2 cellular contexts compared by ENCODE assay signal in the genomic region with DNA sequence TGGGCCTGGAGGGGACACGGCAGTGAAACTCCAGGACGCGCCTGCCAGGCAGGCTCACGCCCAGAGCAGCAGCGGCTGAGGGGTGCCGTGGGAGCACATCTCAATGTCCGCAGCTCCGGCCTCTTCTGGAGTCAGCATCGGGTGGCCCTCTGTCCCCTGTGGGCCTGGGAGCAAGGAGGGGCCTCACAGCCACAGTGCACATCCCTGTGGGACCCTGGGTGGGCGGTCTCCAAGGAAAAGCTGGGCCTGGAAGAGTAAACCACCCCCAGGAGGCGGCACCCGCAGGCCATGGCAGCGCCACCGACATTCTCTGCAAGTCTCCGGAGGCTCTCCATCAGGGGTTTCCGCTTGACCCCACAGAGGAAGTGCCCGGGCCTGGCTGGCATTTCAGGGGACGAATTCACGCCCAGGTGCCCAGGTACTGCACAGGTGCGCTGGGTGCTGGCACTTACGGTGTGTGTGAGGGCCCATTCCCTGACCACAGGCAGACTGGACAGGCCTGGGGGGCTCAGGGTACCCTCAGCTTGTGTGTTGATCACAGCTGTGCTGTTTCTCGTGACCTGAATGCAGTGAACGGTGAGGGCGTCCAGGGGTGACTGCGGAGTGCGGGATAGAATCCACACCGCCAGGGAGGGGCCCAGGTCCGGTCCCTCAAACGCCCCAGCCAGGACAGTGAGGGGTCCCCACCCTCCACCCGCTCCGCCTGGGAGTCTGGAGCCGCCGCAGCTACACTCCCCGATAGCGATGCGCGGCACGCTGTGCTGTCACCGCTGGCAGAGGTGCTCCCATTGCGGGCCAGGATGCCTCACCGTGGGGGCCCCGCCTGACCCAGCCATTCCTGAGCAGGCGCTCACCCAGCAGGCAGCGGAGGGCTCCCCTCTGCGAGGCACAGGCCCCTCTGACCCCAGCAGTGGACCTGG.
TF ChIP-seq lines count a peak whose summit lies in the region.

No MANE protein-coding gene starts in this region.

TF ChIP-seq in SK-N-SH, 30 proteins besides CTCF, POLR2A, EP300 and RAD21 (continued from another document):
- TF ChIP-seq, protein P1, sequence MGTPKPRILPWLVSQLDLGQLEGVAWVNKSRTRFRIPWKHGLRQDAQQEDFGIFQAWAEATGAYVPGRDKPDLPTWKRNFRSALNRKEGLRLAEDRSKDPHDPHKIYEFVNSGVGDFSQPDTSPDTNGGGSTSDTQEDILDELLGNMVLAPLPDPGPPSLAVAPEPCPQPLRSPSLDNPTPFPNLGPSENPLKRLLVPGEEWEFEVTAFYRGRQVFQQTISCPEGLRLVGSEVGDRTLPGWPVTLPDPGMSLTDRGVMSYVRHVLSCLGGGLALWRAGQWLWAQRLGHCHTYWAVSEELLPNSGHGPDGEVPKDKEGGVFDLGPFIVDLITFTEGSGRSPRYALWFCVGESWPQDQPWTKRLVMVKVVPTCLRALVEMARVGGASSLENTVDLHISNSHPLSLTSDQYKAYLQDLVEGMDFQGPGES (IDR thresholded peaks at IDR 0.05; ENCODE audit: low read depth, low read length) = no peak
- no peak for TF ChIP-seq RCOR1 (IDR thresholded peaks at IDR 0.05; ENCODE audit: low read length)
- TF ChIP-seq GABPA (IDR thresholded peaks at IDR 0.05; ENCODE audit: low read depth) = no peak
- no peak for TF ChIP-seq SMC3 (IDR thresholded peaks at IDR 0.05; ENCODE audit: low read depth, low read length)
- TF ChIP-seq SIN3A (IDR thresholded peaks at IDR 0.05; ENCODE audit: borderline replicate concordance, low read depth, low read length) = no peak
- no peak for TF ChIP-seq TCF12 (IDR thresholded peaks at IDR 0.05)

TF ChIP-seq in SK-N-SH treated with all-trans-retinoic acid at 6 μM for 48 hours, 23 proteins besides CTCF, POLR2A, EP300 and RAD21 (continued from another document):
- TF ChIP-seq, protein P2, sequence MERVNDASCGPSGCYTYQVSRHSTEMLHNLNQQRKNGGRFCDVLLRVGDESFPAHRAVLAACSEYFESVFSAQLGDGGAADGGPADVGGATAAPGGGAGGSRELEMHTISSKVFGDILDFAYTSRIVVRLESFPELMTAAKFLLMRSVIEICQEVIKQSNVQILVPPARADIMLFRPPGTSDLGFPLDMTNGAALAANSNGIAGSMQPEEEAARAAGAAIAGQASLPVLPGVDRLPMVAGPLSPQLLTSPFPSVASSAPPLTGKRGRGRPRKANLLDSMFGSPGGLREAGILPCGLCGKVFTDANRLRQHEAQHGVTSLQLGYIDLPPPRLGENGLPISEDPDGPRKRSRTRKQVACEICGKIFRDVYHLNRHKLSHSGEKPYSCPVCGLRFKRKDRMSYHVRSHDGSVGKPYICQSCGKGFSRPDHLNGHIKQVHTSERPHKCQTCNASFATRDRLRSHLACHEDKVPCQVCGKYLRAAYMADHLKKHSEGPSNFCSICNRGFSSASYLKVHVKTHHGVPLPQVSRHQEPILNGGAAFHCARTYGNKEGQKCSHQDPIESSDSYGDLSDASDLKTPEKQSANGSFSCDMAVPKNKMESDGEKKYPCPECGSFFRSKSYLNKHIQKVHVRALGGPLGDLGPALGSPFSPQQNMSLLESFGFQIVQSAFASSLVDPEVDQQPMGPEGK (CRISPR knock-in tag; IDR thresholded peaks at IDR 0.05; ENCODE audit: borderline replicate concordance) = no peak
- no peak for TF ChIP-seq ISL1 (CRISPR knock-in tag; IDR thresholded peaks at IDR 0.05)
- TF ChIP-seq GLIS3 (CRISPR knock-in tag; IDR thresholded peaks at IDR 0.05) = no peak
- TF ChIP-seq ARNTL (CRISPR knock-in tag; IDR thresholded peaks at IDR 0.05; ENCODE audit: borderline replicate concordance, low read depth) = no peak
- no peak for TF ChIP-seq TOX (CRISPR knock-in tag; IDR thresholded peaks at IDR 0.05; ENCODE audit: borderline replicate concordance)
